26 cellular contexts compared by ENCODE assay signal in genomic region chr3:149892371-149892770, GRCh38.
"Had no signal": no experiment of that assay in that cellular context is flagged by ENCODE, and none has a peak within 500 bp of the region (broad histone marks: within the 10 kb centered on the region; RNA-seq: fewer than 3 reads in every experiment).

No MANE protein-coding gene starts in this region.

- ATAC-seq: effector memory CD8-positive, alpha-beta T cell; esophagus mucosa; gastrocnemius medialis; left cardiac atrium; left lung had no signal

- DNase-seq: colonic mucosa; cortex of kidney; effector CD8-positive, alpha-beta T cell; effector memory CD8-positive, alpha-beta T cell; endodermal cell; erythroblast; esophagus squamous epithelium; foreskin fibroblast; foreskin melanocyte; gastrocnemius medialis; glutamatergic neuron; head of caudate nucleus; hypothalamus; immature natural killer cell; islet precursor cell; kidney; left cardiac atrium; left ventricle myocardium superior; mammary epithelial cell; mesendoderm; midbrain had no signal

- H3K4me1 ChIP-seq: colonic mucosa, left lung had no signal

- H3K27me3 ChIP-seq: colonic mucosa, esophagus squamous epithelium, gastrocnemius medialis, hepatocyte, left lung had no signal

- H3K36me3 ChIP-seq: colonic mucosa, gastrocnemius medialis had no signal

- H3K27ac ChIP-seq: colonic mucosa, epithelial cell of prostate, esophagus squamous epithelium, hepatocyte, left lung had no signal

- H3K4me3 ChIP-seq: colonic mucosa, esophagus squamous epithelium, gastrocnemius medialis, hepatocyte, left lung, lung had no signal

- H3K9me3 ChIP-seq: colonic mucosa, esophagus squamous epithelium, gastrocnemius medialis, left lung had no signal
